In genomic region chr7:156157409-156158012, GRCh38 we compare ENCODE assay signal across 22 cellular contexts.
"Had no signal": no experiment of that assay in that cellular context is flagged by ENCODE, and none has a peak within 500 bp of the region (broad histone marks: within the 10 kb centered on the region; RNA-seq: fewer than 3 reads in every experiment).

No MANE protein-coding gene starts in this region.

- ATAC-seq: activated CD4-positive, alpha-beta T cell treated with anti-CD3 and anti-CD28 coated beads for 36 hours; activated T-cell treated with anti-CD3 and anti-CD28 coated beads, Interleukin-2, amount 50 U/mL, for 72 hours; left ventricle myocardium superior; right cardiac atrium had no signal

- H3K4me1 ChIP-seq: ascending aorta, heart left ventricle, spleen, thyroid gland had no signal

- H3K27ac Mint-ChIP-seq: activated CD4-positive, alpha-beta T cell treated with anti-CD3 and anti-CD28 coated beads for 36 hours; activated naive CD4-positive, alpha-beta T cell treated with anti-CD3 and anti-CD28 coated beads, Interleukin-2, amount 10 ng/mL, durations not matched to agents 7 days and 5 days; activated naive CD8-positive, alpha-beta T cell treated with anti-CD3 and anti-CD28 coated beads, Interleukin-2, amount 10 ng/mL, durations not matched to agents 7 days and 5 days; activated T-cell treated with anti-CD3 and anti-CD28 coated beads, Interleukin-2, amount 50 U/mL, for 72 hours; stimulated activated naive CD8-positive, alpha-beta T cell treated with anti-CD3 and anti-CD28 coated beads, Interleukin-15, Interleukin-2, amounts not matched to agents 100 ng/mL and 50 ng/mL, for 24 hours; T-helper 2 cell treated with Interferon-gamma antibody and Interleukin-4, amounts not matched to agents 5 μg/mL and 100 μg/mL, for 36 hours had no signal

- H3K4me1 Mint-ChIP-seq: activated CD4-positive, alpha-beta T cell treated with anti-CD3 and anti-CD28 coated beads for 36 hours; activated naive CD4-positive, alpha-beta T cell treated with anti-CD3 and anti-CD28 coated beads, Interleukin-2, amount 10 ng/mL, durations not matched to agents 7 days and 5 days; activated naive CD8-positive, alpha-beta T cell treated with anti-CD3 and anti-CD28 coated beads, Interleukin-2, amount 10 ng/mL, durations not matched to agents 7 days and 5 days had no signal

- H3K4me3 ChIP-seq: ascending aorta, cardiac muscle cell, heart left ventricle, mucosa of descending colon, spleen, thyroid gland had no signal

- H3K36me3 Mint-ChIP-seq: activated naive CD4-positive, alpha-beta T cell treated with anti-CD3 and anti-CD28 coated beads, Interleukin-2, amount 10 ng/mL, durations not matched to agents 7 days and 5 days; activated naive CD8-positive, alpha-beta T cell treated with anti-CD3 and anti-CD28 coated beads, Interleukin-2, amount 10 ng/mL, durations not matched to agents 7 days and 5 days; brain had no signal

- H3K9me3 Mint-ChIP-seq: activated T-cell treated with anti-CD3 and anti-CD28 coated beads, Interleukin-2, amount 50 U/mL, for 72 hours; T-helper 2 cell treated with Interferon-gamma antibody and Interleukin-4, amounts not matched to agents 5 μg/mL and 100 μg/mL, for 36 hours had no signal

- H3K36me3 ChIP-seq: ascending aorta, cardiac muscle cell, heart left ventricle, spleen, thyroid gland had no signal

- H3K27me3 ChIP-seq: ascending aorta, cardiac muscle cell, thyroid gland had no signal

- H3K4me3 Mint-ChIP-seq: activated CD4-positive, alpha-beta T cell treated with anti-CD3 and anti-CD28 coated beads for 36 hours; activated naive CD4-positive, alpha-beta T cell treated with anti-CD3 and anti-CD28 coated beads, Interleukin-2, amount 10 ng/mL, durations not matched to agents 7 days and 5 days; activated naive CD8-positive, alpha-beta T cell treated with anti-CD3 and anti-CD28 coated beads, Interleukin-2, amount 10 ng/mL, durations not matched to agents 7 days and 5 days; activated T-cell treated with anti-CD3 and anti-CD28 coated beads, Interleukin-2, amount 50 U/mL, for 72 hours; stimulated activated naive CD8-positive, alpha-beta T cell treated with anti-CD3 and anti-CD28 coated beads, Interleukin-15, Interleukin-2, amounts not matched to agents 100 ng/mL and 50 ng/mL, for 24 hours; T-helper 2 cell treated with Interferon-gamma antibody and Interleukin-4, amounts not matched to agents 5 μg/mL and 100 μg/mL, for 36 hours had no signal

- H3K27ac ChIP-seq: ascending aorta, cardiac muscle cell, heart left ventricle, spleen, thyroid gland had no signal

- DNase-seq: activated CD4-positive, alpha-beta T cell treated with anti-CD3 and anti-CD28 coated beads, Interleukin-2, amount 50 U/mL, for 4 hours; activated CD4-positive, CD25-positive, alpha-beta regulatory T cell; activated naive CD4-positive, alpha-beta T cell treated with anti-CD3 and anti-CD28 coated beads, Interleukin-2, amount 10 ng/mL, durations not matched to agents 7 days and 5 days; activated naive CD8-positive, alpha-beta T cell treated with anti-CD3 and anti-CD28 coated beads, Interleukin-2, amount 10 ng/mL, durations not matched to agents 7 days and 5 days; activated T-cell treated with anti-CD3 and anti-CD28 coated beads for 4 hours; activated T-cell treated with anti-CD3 and anti-CD28 coated beads, Interleukin-2, amount 50 U/mL, for 72 hours; cortex of kidney; foreskin fibroblast; heart left ventricle; left ventricle myocardium superior; right cardiac atrium; spleen; stimulated activated CD4-positive, alpha-beta T cell treated with anti-CD3 and anti-CD28 coated beads, Interleukin-2, amount 100 ng/mL, for 48 hours; T-helper 1 cell had no signal

- H3K9me3 ChIP-seq: ascending aorta, heart left ventricle, mucosa of descending colon, spleen, thyroid gland had no signal
